Comparison of ENCODE assay signal across 2 cellular contexts in the genomic region with DNA sequence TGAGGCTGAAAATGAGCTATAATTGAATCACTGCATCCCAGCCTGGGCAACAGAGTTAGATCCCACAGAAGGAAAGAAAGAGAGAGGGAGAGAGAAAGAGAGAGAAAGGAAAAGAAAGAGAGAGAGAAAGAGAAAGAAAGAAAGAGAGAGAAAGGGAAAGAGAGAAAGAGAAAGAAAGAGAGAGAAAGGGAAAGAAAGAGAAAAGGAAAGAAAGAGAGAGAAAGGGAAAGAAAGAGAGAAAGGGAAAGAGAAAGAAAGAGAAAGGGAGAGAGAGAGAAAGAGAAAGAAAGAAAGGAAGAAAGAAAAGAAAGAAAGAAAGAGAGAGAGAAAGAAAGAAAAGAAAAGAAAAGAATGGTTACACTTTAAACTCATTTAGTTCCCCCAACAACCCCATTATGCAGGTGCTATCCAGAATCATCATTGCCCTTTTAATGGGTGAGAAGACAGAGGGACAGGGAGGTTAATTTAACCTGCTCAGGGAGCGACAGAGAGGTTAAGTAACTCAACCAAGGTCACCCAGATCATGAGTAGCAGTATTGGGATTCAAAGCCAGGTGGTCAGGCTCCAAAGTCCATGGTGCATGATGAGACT.
TF ChIP-seq lines count a peak whose summit lies in the region.

No MANE protein-coding gene starts in this region.

TF ChIP-seq in WTC11, 78 proteins besides CTCF, POLR2A, EP300 and RAD21:
- TF ChIP-seq OVOL2 (CRISPR knock-in tag; IDR thresholded peaks at IDR 0.05; ENCODE audit: borderline replicate concordance) (no peak), CREM (CRISPR knock-in tag; IDR thresholded peaks at IDR 0.05) (no peak), IRF2 (CRISPR knock-in tag; IDR thresholded peaks at IDR 0.05; ENCODE audit: borderline replicate concordance, low read depth) (no peak)
- TF ChIP-seq, protein P1, sequence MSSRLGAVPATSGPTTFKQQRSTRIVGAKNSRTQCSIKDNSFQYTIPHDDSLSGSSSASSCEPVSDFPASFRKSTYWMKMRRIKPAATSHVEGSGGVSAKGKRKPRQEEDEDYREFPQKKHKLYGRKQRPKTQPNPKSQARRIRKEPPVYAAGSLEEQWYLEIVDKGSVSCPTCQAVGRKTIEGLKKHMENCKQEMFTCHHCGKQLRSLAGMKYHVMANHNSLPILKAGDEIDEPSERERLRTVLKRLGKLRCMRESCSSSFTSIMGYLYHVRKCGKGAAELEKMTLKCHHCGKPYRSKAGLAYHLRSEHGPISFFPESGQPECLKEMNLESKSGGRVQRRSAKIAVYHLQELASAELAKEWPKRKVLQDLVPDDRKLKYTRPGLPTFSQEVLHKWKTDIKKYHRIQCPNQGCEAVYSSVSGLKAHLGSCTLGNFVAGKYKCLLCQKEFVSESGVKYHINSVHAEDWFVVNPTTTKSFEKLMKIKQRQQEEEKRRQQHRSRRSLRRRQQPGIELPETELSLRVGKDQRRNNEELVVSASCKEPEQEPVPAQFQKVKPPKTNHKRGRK (CRISPR knock-in tag; IDR thresholded peaks at IDR 0.05; ENCODE audit: borderline replicate concordance), result 0 out of 2 replicates have a peak, but pooled peaks have one; percentile 24

TF ChIP-seq in H1, 55 proteins besides CTCF, POLR2A, EP300 and RAD21:
- TF ChIP-seq, protein P2, sequence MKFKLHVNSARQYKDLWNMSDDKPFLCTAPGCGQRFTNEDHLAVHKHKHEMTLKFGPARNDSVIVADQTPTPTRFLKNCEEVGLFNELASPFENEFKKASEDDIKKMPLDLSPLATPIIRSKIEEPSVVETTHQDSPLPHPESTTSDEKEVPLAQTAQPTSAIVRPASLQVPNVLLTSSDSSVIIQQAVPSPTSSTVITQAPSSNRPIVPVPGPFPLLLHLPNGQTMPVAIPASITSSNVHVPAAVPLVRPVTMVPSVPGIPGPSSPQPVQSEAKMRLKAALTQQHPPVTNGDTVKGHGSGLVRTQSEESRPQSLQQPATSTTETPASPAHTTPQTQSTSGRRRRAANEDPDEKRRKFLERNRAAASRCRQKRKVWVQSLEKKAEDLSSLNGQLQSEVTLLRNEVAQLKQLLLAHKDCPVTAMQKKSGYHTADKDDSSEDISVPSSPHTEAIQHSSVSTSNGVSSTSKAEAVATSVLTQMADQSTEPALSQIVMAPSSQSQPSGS (IDR thresholded peaks at IDR 0.05; ENCODE audit: low read length), result no peak
- TF ChIP-seq, protein P3, sequence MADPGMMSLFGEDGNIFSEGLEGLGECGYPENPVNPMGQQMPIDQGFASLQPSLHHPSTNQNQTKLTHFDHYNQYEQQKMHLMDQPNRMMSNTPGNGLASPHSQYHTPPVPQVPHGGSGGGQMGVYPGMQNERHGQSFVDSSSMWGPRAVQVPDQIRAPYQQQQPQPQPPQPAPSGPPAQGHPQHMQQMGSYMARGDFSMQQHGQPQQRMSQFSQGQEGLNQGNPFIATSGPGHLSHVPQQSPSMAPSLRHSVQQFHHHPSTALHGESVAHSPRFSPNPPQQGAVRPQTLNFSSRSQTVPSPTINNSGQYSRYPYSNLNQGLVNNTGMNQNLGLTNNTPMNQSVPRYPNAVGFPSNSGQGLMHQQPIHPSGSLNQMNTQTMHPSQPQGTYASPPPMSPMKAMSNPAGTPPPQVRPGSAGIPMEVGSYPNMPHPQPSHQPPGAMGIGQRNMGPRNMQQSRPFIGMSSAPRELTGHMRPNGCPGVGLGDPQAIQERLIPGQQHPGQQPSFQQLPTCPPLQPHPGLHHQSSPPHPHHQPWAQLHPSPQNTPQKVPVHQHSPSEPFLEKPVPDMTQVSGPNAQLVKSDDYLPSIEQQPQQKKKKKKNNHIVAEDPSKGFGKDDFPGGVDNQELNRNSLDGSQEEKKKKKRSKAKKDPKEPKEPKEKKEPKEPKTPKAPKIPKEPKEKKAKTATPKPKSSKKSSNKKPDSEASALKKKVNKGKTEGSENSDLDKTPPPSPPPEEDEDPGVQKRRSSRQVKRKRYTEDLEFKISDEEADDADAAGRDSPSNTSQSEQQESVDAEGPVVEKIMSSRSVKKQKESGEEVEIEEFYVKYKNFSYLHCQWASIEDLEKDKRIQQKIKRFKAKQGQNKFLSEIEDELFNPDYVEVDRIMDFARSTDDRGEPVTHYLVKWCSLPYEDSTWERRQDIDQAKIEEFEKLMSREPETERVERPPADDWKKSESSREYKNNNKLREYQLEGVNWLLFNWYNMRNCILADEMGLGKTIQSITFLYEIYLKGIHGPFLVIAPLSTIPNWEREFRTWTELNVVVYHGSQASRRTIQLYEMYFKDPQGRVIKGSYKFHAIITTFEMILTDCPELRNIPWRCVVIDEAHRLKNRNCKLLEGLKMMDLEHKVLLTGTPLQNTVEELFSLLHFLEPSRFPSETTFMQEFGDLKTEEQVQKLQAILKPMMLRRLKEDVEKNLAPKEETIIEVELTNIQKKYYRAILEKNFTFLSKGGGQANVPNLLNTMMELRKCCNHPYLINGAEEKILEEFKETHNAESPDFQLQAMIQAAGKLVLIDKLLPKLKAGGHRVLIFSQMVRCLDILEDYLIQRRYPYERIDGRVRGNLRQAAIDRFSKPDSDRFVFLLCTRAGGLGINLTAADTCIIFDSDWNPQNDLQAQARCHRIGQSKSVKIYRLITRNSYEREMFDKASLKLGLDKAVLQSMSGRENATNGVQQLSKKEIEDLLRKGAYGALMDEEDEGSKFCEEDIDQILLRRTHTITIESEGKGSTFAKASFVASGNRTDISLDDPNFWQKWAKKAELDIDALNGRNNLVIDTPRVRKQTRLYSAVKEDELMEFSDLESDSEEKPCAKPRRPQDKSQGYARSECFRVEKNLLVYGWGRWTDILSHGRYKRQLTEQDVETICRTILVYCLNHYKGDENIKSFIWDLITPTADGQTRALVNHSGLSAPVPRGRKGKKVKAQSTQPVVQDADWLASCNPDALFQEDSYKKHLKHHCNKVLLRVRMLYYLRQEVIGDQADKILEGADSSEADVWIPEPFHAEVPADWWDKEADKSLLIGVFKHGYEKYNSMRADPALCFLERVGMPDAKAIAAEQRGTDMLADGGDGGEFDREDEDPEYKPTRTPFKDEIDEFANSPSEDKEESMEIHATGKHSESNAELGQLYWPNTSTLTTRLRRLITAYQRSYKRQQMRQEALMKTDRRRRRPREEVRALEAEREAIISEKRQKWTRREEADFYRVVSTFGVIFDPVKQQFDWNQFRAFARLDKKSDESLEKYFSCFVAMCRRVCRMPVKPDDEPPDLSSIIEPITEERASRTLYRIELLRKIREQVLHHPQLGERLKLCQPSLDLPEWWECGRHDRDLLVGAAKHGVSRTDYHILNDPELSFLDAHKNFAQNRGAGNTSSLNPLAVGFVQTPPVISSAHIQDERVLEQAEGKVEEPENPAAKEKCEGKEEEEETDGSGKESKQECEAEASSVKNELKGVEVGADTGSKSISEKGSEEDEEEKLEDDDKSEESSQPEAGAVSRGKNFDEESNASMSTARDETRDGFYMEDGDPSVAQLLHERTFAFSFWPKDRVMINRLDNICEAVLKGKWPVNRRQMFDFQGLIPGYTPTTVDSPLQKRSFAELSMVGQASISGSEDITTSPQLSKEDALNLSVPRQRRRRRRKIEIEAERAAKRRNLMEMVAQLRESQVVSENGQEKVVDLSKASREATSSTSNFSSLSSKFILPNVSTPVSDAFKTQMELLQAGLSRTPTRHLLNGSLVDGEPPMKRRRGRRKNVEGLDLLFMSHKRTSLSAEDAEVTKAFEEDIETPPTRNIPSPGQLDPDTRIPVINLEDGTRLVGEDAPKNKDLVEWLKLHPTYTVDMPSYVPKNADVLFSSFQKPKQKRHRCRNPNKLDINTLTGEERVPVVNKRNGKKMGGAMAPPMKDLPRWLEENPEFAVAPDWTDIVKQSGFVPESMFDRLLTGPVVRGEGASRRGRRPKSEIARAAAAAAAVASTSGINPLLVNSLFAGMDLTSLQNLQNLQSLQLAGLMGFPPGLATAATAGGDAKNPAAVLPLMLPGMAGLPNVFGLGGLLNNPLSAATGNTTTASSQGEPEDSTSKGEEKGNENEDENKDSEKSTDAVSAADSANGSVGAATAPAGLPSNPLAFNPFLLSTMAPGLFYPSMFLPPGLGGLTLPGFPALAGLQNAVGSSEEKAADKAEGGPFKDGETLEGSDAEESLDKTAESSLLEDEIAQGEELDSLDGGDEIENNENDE (IDR thresholded peaks at IDR 0.05; ENCODE audit: insufficient replicate concordance, low read length), result no peak
- TF ChIP-seq RNF2 (IDR thresholded peaks at IDR 0.05; ENCODE audit: borderline replicate concordance, low read depth, low read length, missing control alignments, poor library complexity, severe bottlenecking) (no peak), FOSL1 (IDR thresholded peaks at IDR 0.05; ENCODE audit: insufficient read depth, low read depth, low read length) (no peak), SP2 (IDR thresholded peaks at IDR 0.05; ENCODE audit: low read length) (no peak), CBX5 (IDR thresholded peaks at IDR 0.05; ENCODE audit: low read depth, low read length) (no peak), JUN (IDR thresholded peaks at IDR 0.05; ENCODE audit: low read depth, low read length) (no peak), RFX5 (IDR thresholded peaks at IDR 0.05; ENCODE audit: borderline replicate concordance, low read depth, low read length) (no peak), KDM1A (IDR thresholded peaks at IDR 0.05; ENCODE audit: borderline replicate concordance, low read length) (no peak), TCF12 (IDR thresholded peaks at IDR 0.05; ENCODE audit: low read depth, low read length) (no peak), TBP (IDR thresholded peaks at IDR 0.05; ENCODE audit: low read depth, low read length) (no peak), CTBP2 (IDR thresholded peaks at IDR 0.05; ENCODE audit: borderline replicate concordance, insufficient read depth, insufficient read length, low read length) (no peak), MAFK (IDR thresholded peaks at IDR 0.05; ENCODE audit: low read depth, low read length) (no peak), GTF2F1 (IDR thresholded peaks at IDR 0.05; ENCODE audit: borderline replicate concordance, low read depth, low read length) (no peak), RBBP5 (IDR thresholded peaks at IDR 0.05; ENCODE audit: borderline replicate concordance, low read depth, low read length) (no peak)
